In genomic region chr4:121675715-121676114, GRCh38 we compare ENCODE assay signal across 15 cellular contexts. TPM values are rescaled to one million over a fixed set of nuclear protein-coding genes. Genes with fewer than 3 reads are reported as not detected.
DNase-seq lines count a peak whose midpoint lies in the region; ATAC-seq and TF ChIP-seq lines count a peak whose summit lies in the region.
"Had no signal": no experiment of that assay in that cellular context is flagged by ENCODE, and none has a peak within 500 bp of the region (broad histone marks: within the 10 kb centered on the region; RNA-seq: fewer than 3 reads in every experiment).

No MANE protein-coding gene starts in this region.

- H3K4me2 ChIP-seq in IMR-90 (ENCODE audit: low read depth, low read length) (no peak overlapping the region), mesenchymal stem cell (ENCODE audit: low read length, poor library complexity, severe bottlenecking) (no peak overlapping the region)
- H3K4me2 ChIP-seq: BLaER1 had no signal

- peak overlapping the region; percentile 14; the same call in 1 of the 2 replicates for H3K27ac ChIP-seq in IMR-90 (ENCODE audit: insufficient read depth, low read length)
- peak overlapping the region; percentile 34 for H3K27ac ChIP-seq in mesenchymal stem cell (ENCODE audit: low read length, poor library complexity, severe bottlenecking)
- no peak overlapping the region for H3K27ac ChIP-seq in esophagus squamous epithelium
- H3K27ac ChIP-seq: BLaER1, uterus had no signal

- TF ChIP-seq RAD21 in IMR-90 (IDR thresholded peaks at IDR 0.05; ENCODE audit: low read length): no peak

- POLR2A ChIA-PET in AG04449 (lab: Yijun Ruan, JAX): no interaction called here
- POLR2A ChIA-PET in IMR-90 (lab: Charles Lee; ENCODE audit: unreplicated experiment): no interaction called here

- TF ChIP-seq POLR2A in IMR-90 (IDR thresholded peaks at IDR 0.05; ENCODE audit: low read depth, low read length) (no peak), esophagus squamous epithelium (IDR thresholded peaks at IDR 0.05) (no peak)

- no peak overlapping the region for H4K8ac ChIP-seq in IMR-90 (ENCODE audit: low read depth in 2 of 2, low read length in 2 of 2)
- no peak overlapping the region for H4K8ac ChIP-seq in mesenchymal stem cell (ENCODE audit: low read length)

- no peak overlapping the region for H3K23ac ChIP-seq in IMR-90 (ENCODE audit: low read depth, low read length)
- H3K23ac ChIP-seq in mesenchymal stem cell (ENCODE audit: low read length in 2 of 2): no peak overlapping the region

- no peak overlapping the region for H4K5ac ChIP-seq in IMR-90 (ENCODE audit: low read depth, low read length)

- CTCF ChIA-PET in AG04449 (lab: Yijun Ruan, JAX): interaction anchor here (1.2 to 3.4 kb wide), 6 partner anchors 8 to 61 kb away, joined by 3 to 16 read pairs (median 6); no protein-coding TSS in a partner anchor
- CTCF ChIA-PET in IMR-90 (lab: Yijun Ruan, JAX): interaction anchor here (0.8 to 1.2 kb wide), 2 partner anchors 8 to 52 kb away, joined by 3 to 4 read pairs; no protein-coding TSS in a partner anchor

- H3K14ac ChIP-seq in IMR-90 (replicated peaks; ENCODE audit: low read depth, low read length) (no peak overlapping the region), mesenchymal stem cell (ENCODE audit: low read length in 2 of 2) (no peak overlapping the region)

- peaks cover 13% of the 10 kb centered on the region for H3K9me1 ChIP-seq in IMR-90 (ENCODE audit: insufficient read depth, low read length)

- peaks cover 65% of the 10 kb centered on the region; the same call in 1 of the 2 replicates for H4K20me1 ChIP-seq in IMR-90 (ENCODE audit: insufficient read depth, low read length)
- H4K20me1 ChIP-seq: BLaER1 had no signal

- H2BK120ac ChIP-seq in IMR-90 (ENCODE audit: low read depth, low read length) (no peak overlapping the region), mesenchymal stem cell (ENCODE audit: low read depth, low read length) (no peak overlapping the region)

- H4K91ac ChIP-seq in IMR-90 (ENCODE audit: insufficient read depth, low read depth, low read length): no peak overlapping the region
- H4K91ac ChIP-seq in mesenchymal stem cell (ENCODE audit: low read length): no peak overlapping the region

- H3K9me3 ChIP-seq in IMR-90 (ENCODE audit: control insufficient read depth, insufficient read depth, low read length): no peaks in the 10 kb centered on the region
- no peaks in the 10 kb centered on the region for H3K9me3 ChIP-seq in mesenchymal stem cell (ENCODE audit: control insufficient read depth, low read length)
- H3K9me3 ChIP-seq in esophagus squamous epithelium: no peaks in the 10 kb centered on the region
- H3K9me3 ChIP-seq: BLaER1, uterus had no signal

- no peak overlapping the region for H2AK5ac ChIP-seq in IMR-90 (ENCODE audit: low read depth, low read length)
- H2AK5ac ChIP-seq in mesenchymal stem cell (ENCODE audit: low read length, severe bottlenecking): no peak overlapping the region

- H3K56ac ChIP-seq in IMR-90 (ENCODE audit: extremely low read depth, insufficient read depth, low read length): no peak overlapping the region

- H3K27me3 ChIP-seq in IMR-90 (ENCODE audit: control insufficient read depth, insufficient read depth, low read length): no peaks in the 10 kb centered on the region
- H3K27me3 ChIP-seq in mesenchymal stem cell (ENCODE audit: control insufficient read depth in 1 of 2, insufficient read depth in 1 of 2, low read length in 2 of 2): no peaks in the 10 kb centered on the region
- H3K27me3 ChIP-seq in esophagus squamous epithelium: no peaks in the 10 kb centered on the region
- H3K27me3 ChIP-seq: BLaER1, uterus had no signal

- ATAC-seq in IMR-90 (ENCODE audit: low read depth) (peak; percentile 68), GM18517 (IDR thresholded peaks at IDR 0.05; ENCODE audit: unreplicated experiment) (no peak)
- ATAC-seq: stimulated activated naive B cell treated with anti-CD40 and anti-IgM and Interleukin-4, amounts not matched to agents 10 μg/mL and 1 μg/mL and 100 μg/mL, for 72 hours had no signal

- intact Hi-C loops in IMR-90 (cut with micrococcal nuclease): no loop called here
- intact Hi-C loops in esophagus squamous epithelium (cut with DNase I): no loop called here

- no peak overlapping the region for H2BK15ac ChIP-seq in IMR-90 (ENCODE audit: low read depth, low read length)
- no peak overlapping the region for H2BK15ac ChIP-seq in mesenchymal stem cell (ENCODE audit: low read depth, poor library complexity, severe bottlenecking)

- peak overlapping the region; percentile 10; the same call in 1 of the 2 replicates for H3K18ac ChIP-seq in IMR-90 (ENCODE audit: low read depth, low read length)
- H3K18ac ChIP-seq in mesenchymal stem cell (ENCODE audit: low read depth in 1 of 2, low read length in 2 of 2): no peak overlapping the region

- TF ChIP-seq CTCF in AG04449 (IDR thresholded peaks at IDR 0.05; ENCODE audit: insufficient read depth, low read length, missing control alignments) (peak; percentile 30), IMR-90 (conservative IDR thresholded peaks at IDR 0.05; ENCODE audit: low read depth, low read length) (peak; percentile 38), esophagus squamous epithelium (IDR thresholded peaks at IDR 0.05) (no peak)

- no peak overlapping the region for H2AK9ac ChIP-seq in IMR-90 (replicated peaks; ENCODE audit: low read depth, low read length, poor library complexity)

- H2BK5ac ChIP-seq in IMR-90 (ENCODE audit: low read depth, low read length, poor library complexity, severe bottlenecking): peak overlapping the region; percentile 10
- no peak overlapping the region for H2BK5ac ChIP-seq in mesenchymal stem cell (ENCODE audit: low read depth, low read length, poor library complexity, severe bottlenecking)

- no peak overlapping the region for H3K4ac ChIP-seq in IMR-90 (ENCODE audit: low read depth, low read length)
- H3K4ac ChIP-seq in mesenchymal stem cell (ENCODE audit: low read depth in 1 of 2, low read length in 2 of 2): no peak overlapping the region

- H2BK20ac ChIP-seq in IMR-90 (ENCODE audit: low read depth, low read length): no peak overlapping the region

- dilution Hi-C loops in IMR-90 (cut with HindIII; ENCODE audit: low sequenced_read_pairs, unreplicated experiment): no loop called here

- peaks cover 52% of the 10 kb centered on the region for H3K36me3 ChIP-seq in IMR-90 (ENCODE audit: control insufficient read depth, insufficient read depth, low read length)
- H3K36me3 ChIP-seq in mesenchymal stem cell (ENCODE audit: control insufficient read depth in 1 of 2, insufficient read depth in 2 of 2, low read depth in 1 of 2, low read length in 2 of 2): peaks cover 10 to 97% of the 10 kb centered on the region in 2 experiments
- H3K36me3 ChIP-seq in esophagus squamous epithelium: peaks cover 3 to 98% (median 12%) of the 10 kb centered on the region in 3 donors

- no TSS peak for BruUV-seq in IMR-90 (replicated peaks; lab: Mats Ljungman, UMichigan)

- H3K79me1 ChIP-seq in IMR-90 (ENCODE audit: low read depth in 1 of 2, low read length in 2 of 2): peaks cover 26 to 63% of the 10 kb centered on the region in 2 experiments
- H3K79me1 ChIP-seq in mesenchymal stem cell (replicated peaks; ENCODE audit: low read length, poor library complexity, severe bottlenecking): peaks cover 2% of the 10 kb centered on the region

- 100% methylated on average over 1 of the region's 2 CpGs; no CpG with 5 or more reads in 1 of the 2 experiments for WGBS in IMR-90 (ENCODE audit: extremely low coverage in 2 of 2, insufficient read length in 1 of 2), 2 experiments
- WGBS in mesenchymal stem cell: 67% methylated on average over 2 of the region's 2 CpGs
- 77 to 86% methylated on average over 2 of the region's 2 CpGs for WGBS in esophagus squamous epithelium, 2 donors

- no peak overlapping the region for H3K9ac ChIP-seq in IMR-90 (ENCODE audit: low read depth, low read length)
- H3K9ac ChIP-seq in mesenchymal stem cell (ENCODE audit: low read length): peak overlapping the region; percentile 53
- H3K9ac ChIP-seq: BLaER1 had no signal

- H3K4me1 ChIP-seq in IMR-90 (ENCODE audit: control insufficient read depth, insufficient read depth, low read length) (peaks cover 21% of the 10 kb centered on the region), mesenchymal stem cell (ENCODE audit: control insufficient read depth, insufficient read depth, low read depth, low read length) (peaks cover 10% of the 10 kb centered on the region), esophagus squamous epithelium (no peaks in the 10 kb centered on the region)
- H3K4me1 ChIP-seq: BLaER1, uterus had no signal

- in situ Hi-C loops in IMR-90 (cut with MboI; ENCODE audit: low sequenced_read_pairs): no loop called here

- no peak overlapping the region for H2BK12ac ChIP-seq in mesenchymal stem cell (ENCODE audit: low read length in 2 of 2)

- no peak for DNase-seq in AG04449 (ENCODE audit: low read depth, low spot score)
- DNase-seq in IMR-90: peak; percentile 61
- DNase-seq in dedifferentiated amniotic fluid mesenchymal stem cell (ENCODE audit: extremely low spot score): peak; percentile 36
- peak; percentile 61 for DNase-seq in mesenchymal stem cell
- DNase-seq in NCI-H446 treated with DMSO at 0.1 percent for 48 hours (lab: John Stamatoyannopoulos, UW): no peak
- DNase-seq in esophagus squamous epithelium (lab: John Stamatoyannopoulos, UW): no peak
- DNase-seq in effector CD4-positive, alpha-beta T cell: no peak
- DNase-seq: DMS79 treated with DMSO at 0.1 percent for 48 hours; midbrain; NCI-H2171; stimulated activated CD4-positive, alpha-beta T cell treated with anti-CD3 and anti-CD28 coated beads, Interleukin-4, amount 100 ng/mL, for 1 hour; stimulated activated naive B cell treated with anti-CD40 and anti-IgM and Interleukin-4, amounts not matched to agents 10 μg/mL and 1 μg/mL and 100 μg/mL, for 72 hours; uterus had no signal

- H3K4me3 ChIP-seq in AG04449 (ENCODE audit: low read depth, low read length) (no peak overlapping the region), IMR-90 (ENCODE audit: insufficient read depth, low read depth, low read length) (no peak overlapping the region), mesenchymal stem cell (ENCODE audit: insufficient read depth in 1 of 2, low read depth in 1 of 2, low read length in 2 of 2) (no peak overlapping the region), esophagus squamous epithelium (no peak overlapping the region)
- H3K4me3 ChIP-seq: BLaER1, uterus had no signal

- H2AFZ ChIP-seq in IMR-90 (replicated peaks; ENCODE audit: low read length, poor library complexity): no peak overlapping the region
- no peak overlapping the region for H2AFZ ChIP-seq in mesenchymal stem cell (ENCODE audit: low read depth, low read length)

TF ChIP-seq in IMR-90, 13 proteins besides CTCF, POLR2A, EP300 and RAD21 (continues in another document):
- TF ChIP-seq NFE2L2 (IDR thresholded peaks at IDR 0.05; ENCODE audit: low read depth, low read length): no peak
- no peak for TF ChIP-seq RCOR1 (IDR thresholded peaks at IDR 0.05; ENCODE audit: insufficient replicate concordance, low read length)
- no peak for TF ChIP-seq FOS (IDR thresholded peaks at IDR 0.05; ENCODE audit: low read depth, low read length)

RNA-seq across cellular contexts. Expression of gene ANXA5, which starts 21.1 kb away (rescaled TPM):
- total RNA-seq in IMR-90 (2012; rRNA removed) (780 and 1,163 TPM in 2 replicates), esophagus squamous epithelium (100 to 1,000 TPM in 2 of 4 donors, 10 to 100 TPM in 2; 50.4 to 153 (median 117) TPM)
- polyA plus RNA-seq in IMR-90 (2012; rRNA removed): 1,191 and 1,448 TPM in 2 replicates
- polyA plus RNA-seq in IMR-90 (2012; cell fraction: cytosol; rRNA removed): 601 and 625 TPM in 2 replicates
- 243 and 845 TPM in 2 replicates for polyA plus RNA-seq in IMR-90 (2012; cell fraction: nucleus; rRNA removed; ENCODE audit: low replicate concordance)
- 578 TPM for polyA plus RNA-seq in mesenchymal stem cell (2013, experiment 1 of 2)
- 600 TPM for polyA plus RNA-seq in mesenchymal stem cell (2013, experiment 2 of 2)

Comparison
In these comparisons a context has a peak if more than half of its experiments do, and no peak if none do; other contexts are left out.
1. DNase-seq: peak in IMR-90 (single experiment), dedifferentiated amniotic fluid mesenchymal stem cell (single experiment) and mesenchymal stem cell (single experiment); none in AG04449 (single experiment), NCI-H446 treated with DMSO at 0.1 percent for 48 hours (single experiment), esophagus squamous epithelium (single experiment) and effector CD4-positive, alpha-beta T cell (single experiment).
2. CTCF ChIP-seq: peak in AG04449 (single experiment) and IMR-90 (single experiment); none in esophagus squamous epithelium (0 of 6).
3. H3K27ac ChIP-seq: peak in IMR-90 (single experiment) and mesenchymal stem cell (single experiment); none in esophagus squamous epithelium (0 of 4).